8 cellular contexts compared by ENCODE assay signal in genomic region chr2:218648473-218649100, GRCh38. TPM values are rescaled to one million over a fixed set of nuclear protein-coding genes. Genes with fewer than 3 reads are reported as not detected.
A peak's percentile ranks its signal among the peaks of the same experiment; 100 is the strongest.
DNase-seq lines count a peak whose midpoint lies in the region; ATAC-seq and TF ChIP-seq lines count a peak whose summit lies in the region.

No MANE protein-coding gene starts in this region.

- peak; percentile 83 for TF ChIP-seq CTCF in IMR-90 (conservative IDR thresholded peaks at IDR 0.05; ENCODE audit: low read depth, low read length)
- peak; percentile 91 for TF ChIP-seq CTCF in retinal pigment epithelial cell (conservative IDR thresholded peaks at IDR 0.05; ENCODE audit: low read depth, low read length)

- H2AFZ ChIP-seq in IMR-90 (replicated peaks; ENCODE audit: low read length, poor library complexity) = no peak overlapping the region

- no peak overlapping the region for H3K14ac ChIP-seq in IMR-90 (replicated peaks; ENCODE audit: low read depth, low read length)

- H3K27ac ChIP-seq in IMR-90 (ENCODE audit: insufficient read depth, low read length) = no peak overlapping the region

- peaks cover 61% of the 10 kb centered on the region for H3K36me3 ChIP-seq in IMR-90 (ENCODE audit: control insufficient read depth, insufficient read depth, low read length)

- no peaks in the 10 kb centered on the region for H3K4me1 ChIP-seq in IMR-90 (ENCODE audit: control insufficient read depth, insufficient read depth, low read length)

- no peak overlapping the region for H3K18ac ChIP-seq in IMR-90 (ENCODE audit: low read depth, low read length)

- in situ Hi-C loops in IMR-90 (cut with MboI; ENCODE audit: low sequenced_read_pairs) = no loop called here

- no peak overlapping the region for H4K91ac ChIP-seq in IMR-90 (ENCODE audit: insufficient read depth, low read depth, low read length)

- H3K9ac ChIP-seq in IMR-90 (ENCODE audit: low read depth, low read length) = no peak overlapping the region

- H3K9me1 ChIP-seq in IMR-90 (ENCODE audit: insufficient read depth, low read length) = no peaks in the 10 kb centered on the region

- peak; percentile 84 for TF ChIP-seq RAD21 in IMR-90 (IDR thresholded peaks at IDR 0.05; ENCODE audit: low read length)

- H3K27me3 ChIP-seq in IMR-90 (ENCODE audit: control insufficient read depth, insufficient read depth, low read length) = no peaks in the 10 kb centered on the region

- H2BK120ac ChIP-seq in IMR-90 (ENCODE audit: low read depth, low read length) = no peak overlapping the region

- ATAC-seq in IMR-90 (ENCODE audit: low read depth) (peak; percentile 96), SK-N-SH treated with all-trans-retinoic acid at 6 μM for 48 hours (peak; percentile 92), left ventricle myocardium superior (peak; percentile 63), GM18511 (IDR thresholded peaks at IDR 0.05; ENCODE audit: unreplicated experiment) (no peak)

- H3K23ac ChIP-seq in IMR-90 (ENCODE audit: low read depth, low read length) = no peak overlapping the region

- H3K4ac ChIP-seq in IMR-90 (ENCODE audit: low read depth, low read length) = no peak overlapping the region

- DNase-seq in NCI-H1092 treated with DMSO at 0.1 percent for 48 hours (lab: John Stamatoyannopoulos, UW) = peak; percentile 12
- DNase-seq in NCI-H1092 (lab: John Stamatoyannopoulos, UW) = no peak
- DNase-seq in IMR-90 = peak; percentile 70
- peak; percentile 62 for DNase-seq in amniotic epithelial cell (ENCODE audit: low read depth)
- peak; percentile 47 for DNase-seq in left ventricle myocardium superior
- peak; percentile 18 for DNase-seq in retinal pigment epithelial cell (ENCODE audit: low read depth)

- H2AK5ac ChIP-seq in IMR-90 (ENCODE audit: low read depth, low read length) = no peak overlapping the region

- H3K9me3 ChIP-seq in IMR-90 (ENCODE audit: control insufficient read depth, insufficient read depth, low read length) = no peaks in the 10 kb centered on the region

- H3K4me3 ChIP-seq in IMR-90 (ENCODE audit: insufficient read depth, low read depth, low read length) (no peak overlapping the region), retinal pigment epithelial cell (ENCODE audit: low read length) (no peak overlapping the region)

- no peak overlapping the region for H2BK5ac ChIP-seq in IMR-90 (ENCODE audit: low read depth, low read length, poor library complexity, severe bottlenecking)

- no peak overlapping the region for H2AK9ac ChIP-seq in IMR-90 (replicated peaks; ENCODE audit: low read depth, low read length, poor library complexity)

- POLR2A ChIA-PET in IMR-90 (lab: Charles Lee; ENCODE audit: unreplicated experiment) = no interaction called here

- H4K8ac ChIP-seq in IMR-90 (ENCODE audit: low read depth in 2 of 2, low read length in 2 of 2) = no peak overlapping the region

- H2BK20ac ChIP-seq in IMR-90 (ENCODE audit: low read depth, low read length) = no peak overlapping the region

- H3K56ac ChIP-seq in IMR-90 (ENCODE audit: extremely low read depth, insufficient read depth, low read length) = no peak overlapping the region

- TF ChIP-seq POLR2A in IMR-90 (IDR thresholded peaks at IDR 0.05; ENCODE audit: low read depth, low read length) = no peak

- intact Hi-C loops in IMR-90 (cut with micrococcal nuclease) = loop anchor here (1.0 to 10.0 kb wide), 5 partner anchors 79 to 356 kb away; partner anchors contain the start of gene TMBIM1
- intact Hi-C loops in left ventricle myocardium superior (cut with micrococcal nuclease) = no loop called here

- H4K20me1 ChIP-seq in IMR-90 (ENCODE audit: insufficient read depth, low read length) = peaks cover 3% of the 10 kb centered on the region

- peaks cover 7 to 16% of the 10 kb centered on the region in 2 experiments; a peak in 3 of 4 replicates for H3K79me1 ChIP-seq in IMR-90 (ENCODE audit: low read depth in 1 of 2, low read length in 2 of 2)

- no peak overlapping the region for H2BK15ac ChIP-seq in IMR-90 (ENCODE audit: low read depth, low read length)

- H3K4me2 ChIP-seq in IMR-90 (ENCODE audit: low read depth, low read length) = no peak overlapping the region

- CTCF ChIA-PET in IMR-90 (lab: Yijun Ruan, JAX) = interaction anchor here (0.9 to 1.8 kb wide), 2 partner anchors 10 to 17 kb away, joined by 3 to 4 read pairs; partner anchors contain the start of genes BCS1L and ZNF142

- WGBS in IMR-90 (ENCODE audit: extremely low coverage in 2 of 2, insufficient read length in 1 of 2), 2 experiments = 86% methylated on average over 8 of the region's 14 CpGs; no CpG with 5 or more reads in 1 of the 2 experiments

- dilution Hi-C loops in IMR-90 (cut with HindIII; ENCODE audit: low sequenced_read_pairs, unreplicated experiment) = no loop called here

- H4K5ac ChIP-seq in IMR-90 (ENCODE audit: low read depth, low read length) = no peak overlapping the region

- no TSS peak for BruUV-seq in IMR-90 (replicated peaks; lab: Mats Ljungman, UMichigan)

TF ChIP-seq in IMR-90, 13 proteins besides CTCF, POLR2A, EP300 and RAD21:
- peak; percentile 7; the same call in 1 of the 2 replicates for TF ChIP-seq CEBPB (IDR thresholded peaks at IDR 0.05; ENCODE audit: low read depth, low read length)
- TF ChIP-seq BHLHE40 (IDR thresholded peaks at IDR 0.05; ENCODE audit: low read depth, low read length) = no peak
- peak; percentile 83 for TF ChIP-seq SMC3 (IDR thresholded peaks at IDR 0.05; ENCODE audit: low read depth, low read length)
TF ChIP-seq in IMR-90: peak in this region for 2.

TF ChIP-seq in SK-N-SH treated with all-trans-retinoic acid at 6 μM for 48 hours, 23 proteins besides CTCF, POLR2A, EP300 and RAD21 (continues in another document):
- TF ChIP-seq TCF4 (CRISPR knock-in tag; IDR thresholded peaks at IDR 0.05; ENCODE audit: borderline replicate concordance) = no peak
- TF ChIP-seq TOX (CRISPR knock-in tag; IDR thresholded peaks at IDR 0.05; ENCODE audit: borderline replicate concordance) = no peak
- TF ChIP-seq POU6F1 (CRISPR knock-in tag; IDR thresholded peaks at IDR 0.05; ENCODE audit: borderline replicate concordance, low read depth) = no peak
- TF ChIP-seq CSRNP3 (CRISPR knock-in tag; IDR thresholded peaks at IDR 0.05) = no peak
- TF ChIP-seq ZNF70 (CRISPR knock-in tag; IDR thresholded peaks at IDR 0.05) = no peak
- no peak for TF ChIP-seq ZNF565 (CRISPR knock-in tag; conservative IDR thresholded peaks at IDR 0.05; ENCODE audit: low read depth)
- TF ChIP-seq ESRRG (CRISPR knock-in tag; IDR thresholded peaks at IDR 0.05) = no peak
- TF ChIP-seq SNAI2 (CRISPR knock-in tag; IDR thresholded peaks at IDR 0.05) = no peak
- no peak for TF ChIP-seq PPARA (CRISPR knock-in tag; IDR thresholded peaks at IDR 0.05; ENCODE audit: borderline replicate concordance)
- TF ChIP-seq CSDC2 (CRISPR knock-in tag; IDR thresholded peaks at IDR 0.05) = no peak
- no peak for TF ChIP-seq OSR1 (CRISPR knock-in tag; IDR thresholded peaks at IDR 0.05)

RNA-seq across cellular contexts. Expression of gene ZNF142, which starts 10.8 kb away (rescaled TPM):
- 3.3 and 4.3 TPM in 2 replicates for total RNA-seq in IMR-90 (2012; rRNA removed)
- 9.7 and 12.1 TPM in 2 replicates for polyA plus RNA-seq in IMR-90 (2012; rRNA removed)
- polyA plus RNA-seq in IMR-90 (2012; cell fraction: cytosol; rRNA removed) = 3.6 and 5.6 TPM in 2 replicates
- 16.7 and 38.4 TPM in 2 replicates for polyA plus RNA-seq in IMR-90 (2012; cell fraction: nucleus; rRNA removed; ENCODE audit: low replicate concordance)
- total RNA-seq in left ventricle myocardium superior = 21.4 TPM

RNA-seq across cellular contexts. Expression of gene BCS1L, which starts 10.9 kb away (rescaled TPM):
- 39.1 and 39.2 TPM in 2 replicates for total RNA-seq in IMR-90 (2012; rRNA removed)
- 56.7 and 56.9 TPM in 2 replicates for polyA plus RNA-seq in IMR-90 (2012; rRNA removed)
- polyA plus RNA-seq in IMR-90 (2012; cell fraction: cytosol; rRNA removed) = 35.4 and 45.1 TPM in 2 replicates
- 105 and 153 TPM in 2 replicates for polyA plus RNA-seq in IMR-90 (2012; cell fraction: nucleus; rRNA removed; ENCODE audit: low replicate concordance)
- total RNA-seq in left ventricle myocardium superior = 49.1 TPM

RNA-seq across cellular contexts. Expression of gene RNF25, which starts 23.2 kb away (rescaled TPM):
- total RNA-seq in IMR-90 (2012; rRNA removed) (54.4 and 56.5 TPM in 2 replicates), left ventricle myocardium superior (12.4 TPM)
- polyA plus RNA-seq in IMR-90 (2012; rRNA removed) = 78.0 and 78.1 TPM in 2 replicates
- polyA plus RNA-seq in IMR-90 (2012; cell fraction: cytosol; rRNA removed) = 45.2 and 49.5 TPM in 2 replicates
- 54.1 and 70.6 TPM in 2 replicates for polyA plus RNA-seq in IMR-90 (2012; cell fraction: nucleus; rRNA removed; ENCODE audit: low replicate concordance)

RNA-seq across cellular contexts. Expression of gene STK36, which starts 23.3 kb away (rescaled TPM):
- total RNA-seq in IMR-90 (2012; rRNA removed) (15.3 and 17.6 TPM in 2 replicates), left ventricle myocardium superior (12.9 TPM)
- 40.8 and 44.5 TPM in 2 replicates for polyA plus RNA-seq in IMR-90 (2012; rRNA removed)
- polyA plus RNA-seq in IMR-90 (2012; cell fraction: cytosol; rRNA removed) = 13.9 and 16.1 TPM in 2 replicates
- polyA plus RNA-seq in IMR-90 (2012; cell fraction: nucleus; rRNA removed; ENCODE audit: low replicate concordance) = 304 and 341 TPM in 2 replicates

RNA-seq across cellular contexts. Expression of gene PLCD4, which starts 40.9 kb away (rescaled TPM):
- 1.4 and 2.0 TPM in 2 replicates for total RNA-seq in IMR-90 (2012; rRNA removed)
- 1.5 and 1.9 TPM in 2 replicates for polyA plus RNA-seq in IMR-90 (2012; rRNA removed)
- polyA plus RNA-seq in IMR-90 (2012; cell fraction: cytosol; rRNA removed) = 1.2 and 1.3 TPM in 2 replicates
- 7.4 and 15.7 TPM in 2 replicates for polyA plus RNA-seq in IMR-90 (2012; cell fraction: nucleus; rRNA removed; ENCODE audit: low replicate concordance)
- total RNA-seq in left ventricle myocardium superior = 0.55 TPM
